In the genomic region with DNA sequence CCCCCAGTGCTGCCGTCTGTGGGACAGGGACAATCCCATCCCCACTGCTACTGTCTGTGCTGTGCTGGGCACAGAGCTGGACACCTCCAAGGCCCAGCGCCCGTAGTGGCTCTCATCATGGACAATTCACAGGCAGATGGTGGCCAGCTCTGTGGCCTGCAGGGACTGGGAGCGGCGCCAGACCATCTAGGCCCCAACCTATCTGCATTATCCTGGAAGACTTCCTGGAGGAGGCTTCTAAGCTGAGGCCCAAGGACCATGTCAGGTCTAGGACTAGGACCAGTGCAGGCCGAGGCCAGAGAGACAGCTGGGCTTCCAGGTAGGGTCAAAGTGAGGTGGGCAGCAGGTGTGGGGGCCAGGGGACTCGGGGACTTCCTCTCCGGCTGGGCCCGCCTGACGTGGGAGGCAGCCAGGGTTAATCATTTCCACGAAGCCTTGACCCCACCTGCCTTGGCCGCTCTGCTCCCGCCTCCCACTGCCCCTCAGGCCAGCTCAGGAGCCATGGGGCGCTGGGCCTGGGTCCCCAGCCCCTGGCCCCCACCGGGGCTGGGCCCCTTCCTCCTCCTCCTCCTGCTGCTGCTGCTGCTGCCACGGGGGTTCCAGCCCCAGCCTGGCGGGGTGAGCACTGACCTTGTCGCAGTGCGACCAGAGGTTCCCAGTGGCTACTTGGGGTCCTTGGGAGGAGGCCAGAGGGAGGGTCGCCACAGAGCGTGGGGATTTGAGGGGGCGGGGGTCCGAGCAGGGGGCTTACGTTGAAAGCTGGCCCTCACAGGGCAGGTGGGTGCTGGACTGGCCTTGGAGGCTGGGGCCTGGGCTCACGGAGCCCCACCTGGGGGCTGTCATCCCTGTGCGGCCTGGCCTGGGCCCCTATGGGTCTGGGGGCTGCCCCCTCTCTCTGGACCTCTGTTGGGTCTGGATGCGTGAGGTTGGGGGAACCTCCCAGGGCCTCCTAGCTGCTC, we compare ENCODE assay signal across 1 cellular context.
TF ChIP-seq lines count a peak whose summit lies in the region.

TSS of gene HGFAC (plus strand) at position 468 of the 959 bp plus-strand sequence. CDS start at position 502, 34 bp downstream.

TF ChIP-seq in HepG2, 621 proteins besides CTCF, POLR2A, EP300 and RAD21 (continued from another document and continues in another):
- TF ChIP-seq, protein P1, sequence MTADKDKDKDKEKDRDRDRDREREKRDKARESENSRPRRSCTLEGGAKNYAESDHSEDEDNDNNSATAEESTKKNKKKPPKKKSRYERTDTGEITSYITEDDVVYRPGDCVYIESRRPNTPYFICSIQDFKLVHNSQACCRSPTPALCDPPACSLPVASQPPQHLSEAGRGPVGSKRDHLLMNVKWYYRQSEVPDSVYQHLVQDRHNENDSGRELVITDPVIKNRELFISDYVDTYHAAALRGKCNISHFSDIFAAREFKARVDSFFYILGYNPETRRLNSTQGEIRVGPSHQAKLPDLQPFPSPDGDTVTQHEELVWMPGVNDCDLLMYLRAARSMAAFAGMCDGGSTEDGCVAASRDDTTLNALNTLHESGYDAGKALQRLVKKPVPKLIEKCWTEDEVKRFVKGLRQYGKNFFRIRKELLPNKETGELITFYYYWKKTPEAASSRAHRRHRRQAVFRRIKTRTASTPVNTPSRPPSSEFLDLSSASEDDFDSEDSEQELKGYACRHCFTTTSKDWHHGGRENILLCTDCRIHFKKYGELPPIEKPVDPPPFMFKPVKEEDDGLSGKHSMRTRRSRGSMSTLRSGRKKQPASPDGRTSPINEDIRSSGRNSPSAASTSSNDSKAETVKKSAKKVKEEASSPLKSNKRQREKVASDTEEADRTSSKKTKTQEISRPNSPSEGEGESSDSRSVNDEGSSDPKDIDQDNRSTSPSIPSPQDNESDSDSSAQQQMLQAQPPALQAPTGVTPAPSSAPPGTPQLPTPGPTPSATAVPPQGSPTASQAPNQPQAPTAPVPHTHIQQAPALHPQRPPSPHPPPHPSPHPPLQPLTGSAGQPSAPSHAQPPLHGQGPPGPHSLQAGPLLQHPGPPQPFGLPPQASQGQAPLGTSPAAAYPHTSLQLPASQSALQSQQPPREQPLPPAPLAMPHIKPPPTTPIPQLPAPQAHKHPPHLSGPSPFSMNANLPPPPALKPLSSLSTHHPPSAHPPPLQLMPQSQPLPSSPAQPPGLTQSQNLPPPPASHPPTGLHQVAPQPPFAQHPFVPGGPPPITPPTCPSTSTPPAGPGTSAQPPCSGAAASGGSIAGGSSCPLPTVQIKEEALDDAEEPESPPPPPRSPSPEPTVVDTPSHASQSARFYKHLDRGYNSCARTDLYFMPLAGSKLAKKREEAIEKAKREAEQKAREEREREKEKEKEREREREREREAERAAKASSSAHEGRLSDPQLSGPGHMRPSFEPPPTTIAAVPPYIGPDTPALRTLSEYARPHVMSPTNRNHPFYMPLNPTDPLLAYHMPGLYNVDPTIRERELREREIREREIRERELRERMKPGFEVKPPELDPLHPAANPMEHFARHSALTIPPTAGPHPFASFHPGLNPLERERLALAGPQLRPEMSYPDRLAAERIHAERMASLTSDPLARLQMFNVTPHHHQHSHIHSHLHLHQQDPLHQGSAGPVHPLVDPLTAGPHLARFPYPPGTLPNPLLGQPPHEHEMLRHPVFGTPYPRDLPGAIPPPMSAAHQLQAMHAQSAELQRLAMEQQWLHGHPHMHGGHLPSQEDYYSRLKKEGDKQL (CRISPR knock-in tag; IDR thresholded peaks at IDR 0.05; ENCODE audit: low read depth): no peak
- 0 out of 2 replicates have a peak, but pooled peaks have one; percentile 48 for TF ChIP-seq RCOR2 (CRISPR knock-in tag; IDR thresholded peaks at IDR 0.05)
- TF ChIP-seq KDM5B (CRISPR knock-in tag; IDR thresholded peaks at IDR 0.05; ENCODE audit: borderline replicate concordance): peak; percentile 65
- 0 out of 2 replicates have a peak, but pooled peaks have one; percentile 19 for TF ChIP-seq FOSL2 (CRISPR knock-in tag; IDR thresholded peaks at IDR 0.05)
- no peak for TF ChIP-seq ZNF530 (CRISPR knock-in tag; IDR thresholded peaks at IDR 0.05; ENCODE audit: low read depth)
- no peak for TF ChIP-seq ZSCAN20 (CRISPR knock-in tag; IDR thresholded peaks at IDR 0.05; ENCODE audit: borderline replicate concordance)
- TF ChIP-seq CREM (IDR thresholded peaks at IDR 0.05): no peak; the same call in 1 of the 2 replicates
- no peak for TF ChIP-seq CREM (CRISPR knock-in tag; IDR thresholded peaks at IDR 0.05)
- TF ChIP-seq ATF1 (CRISPR knock-in tag; IDR thresholded peaks at IDR 0.05): no peak
- TF ChIP-seq ZFP36L1 (CRISPR knock-in tag; IDR thresholded peaks at IDR 0.05): no peak
- TF ChIP-seq XBP1 (CRISPR knock-in tag; IDR thresholded peaks at IDR 0.05): no peak
- TF ChIP-seq ZIK1 (CRISPR knock-in tag; IDR thresholded peaks at IDR 0.05; ENCODE audit: borderline replicate concordance, low read depth): peak; percentile 49; the same call in 1 of the 2 replicates
- TF ChIP-seq ZNF709 (CRISPR knock-in tag; IDR thresholded peaks at IDR 0.05): no peak
- TF ChIP-seq ARID2 (CRISPR knock-in tag; IDR thresholded peaks at IDR 0.05; ENCODE audit: borderline replicate concordance): no peak
- TF ChIP-seq CREBL2 (CRISPR knock-in tag; IDR thresholded peaks at IDR 0.05; ENCODE audit: borderline replicate concordance): no peak
- TF ChIP-seq TBX3 (IDR thresholded peaks at IDR 0.05; ENCODE audit: borderline replicate concordance): no peak
- no peak for TF ChIP-seq ZBTB3 (CRISPR knock-in tag; IDR thresholded peaks at IDR 0.05; ENCODE audit: borderline replicate concordance, low read depth)
- no peak for TF ChIP-seq GMEB1 (CRISPR knock-in tag; IDR thresholded peaks at IDR 0.05; ENCODE audit: borderline replicate concordance)
- TF ChIP-seq ZNF660 (CRISPR knock-in tag; IDR thresholded peaks at IDR 0.05; ENCODE audit: borderline replicate concordance, low read depth): no peak
- TF ChIP-seq ATF7-NPFF (CRISPR knock-in tag; IDR thresholded peaks at IDR 0.05; ENCODE audit: low read depth): no peak
- peak; percentile 29; the same call in 1 of the 2 replicates for TF ChIP-seq ZNF772 (CRISPR knock-in tag; IDR thresholded peaks at IDR 0.05)
- 0 out of 2 replicates have a peak, but pooled peaks have one; percentile 50 for TF ChIP-seq ZNF547 (CRISPR knock-in tag; IDR thresholded peaks at IDR 0.05)
- TF ChIP-seq, protein P2, sequence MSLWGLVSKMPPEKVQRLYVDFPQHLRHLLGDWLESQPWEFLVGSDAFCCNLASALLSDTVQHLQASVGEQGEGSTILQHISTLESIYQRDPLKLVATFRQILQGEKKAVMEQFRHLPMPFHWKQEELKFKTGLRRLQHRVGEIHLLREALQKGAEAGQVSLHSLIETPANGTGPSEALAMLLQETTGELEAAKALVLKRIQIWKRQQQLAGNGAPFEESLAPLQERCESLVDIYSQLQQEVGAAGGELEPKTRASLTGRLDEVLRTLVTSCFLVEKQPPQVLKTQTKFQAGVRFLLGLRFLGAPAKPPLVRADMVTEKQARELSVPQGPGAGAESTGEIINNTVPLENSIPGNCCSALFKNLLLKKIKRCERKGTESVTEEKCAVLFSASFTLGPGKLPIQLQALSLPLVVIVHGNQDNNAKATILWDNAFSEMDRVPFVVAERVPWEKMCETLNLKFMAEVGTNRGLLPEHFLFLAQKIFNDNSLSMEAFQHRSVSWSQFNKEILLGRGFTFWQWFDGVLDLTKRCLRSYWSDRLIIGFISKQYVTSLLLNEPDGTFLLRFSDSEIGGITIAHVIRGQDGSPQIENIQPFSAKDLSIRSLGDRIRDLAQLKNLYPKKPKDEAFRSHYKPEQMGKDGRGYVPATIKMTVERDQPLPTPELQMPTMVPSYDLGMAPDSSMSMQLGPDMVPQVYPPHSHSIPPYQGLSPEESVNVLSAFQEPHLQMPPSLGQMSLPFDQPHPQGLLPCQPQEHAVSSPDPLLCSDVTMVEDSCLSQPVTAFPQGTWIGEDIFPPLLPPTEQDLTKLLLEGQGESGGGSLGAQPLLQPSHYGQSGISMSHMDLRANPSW (CRISPR knock-in tag; IDR thresholded peaks at IDR 0.05; ENCODE audit: borderline replicate concordance): no peak
- TF ChIP-seq WIZ (CRISPR knock-in tag; IDR thresholded peaks at IDR 0.05): peak; percentile 62; the same call in 1 of the 2 replicates
- no peak for TF ChIP-seq HDAC6 (IDR thresholded peaks at IDR 0.05; ENCODE audit: low read depth, low read length)
- TF ChIP-seq DMAP1 (CRISPR knock-in tag; IDR thresholded peaks at IDR 0.05): no peak
- peak; percentile 10; the same call in 1 of the 2 replicates for TF ChIP-seq ZNF263 (CRISPR knock-in tag; IDR thresholded peaks at IDR 0.05)
- TF ChIP-seq FOXO1 (CRISPR knock-in tag; IDR thresholded peaks at IDR 0.05): peak; percentile 24; the same call in 1 of the 2 replicates
- 0 out of 2 replicates have a peak, but pooled peaks have one; percentile 14 for TF ChIP-seq ZNF501 (CRISPR knock-in tag; IDR thresholded peaks at IDR 0.05)
- TF ChIP-seq ZNF101 (CRISPR knock-in tag; IDR thresholded peaks at IDR 0.05; ENCODE audit: borderline replicate concordance, low read depth): no peak
- no peak for TF ChIP-seq PAF1 (CRISPR knock-in tag; IDR thresholded peaks at IDR 0.05)
- TF ChIP-seq ZNF317 (CRISPR knock-in tag; IDR thresholded peaks at IDR 0.05): no peak
- no peak for TF ChIP-seq POGZ (CRISPR knock-in tag; IDR thresholded peaks at IDR 0.05)
- no peak for TF ChIP-seq ARHGAP35 (CRISPR knock-in tag; IDR thresholded peaks at IDR 0.05; ENCODE audit: borderline replicate concordance)
- peak; percentile 76 for TF ChIP-seq ZFY (CRISPR knock-in tag; IDR thresholded peaks at IDR 0.05)
- no peak for TF ChIP-seq SCMH1 (CRISPR knock-in tag; IDR thresholded peaks at IDR 0.05; ENCODE audit: borderline replicate concordance)
- no peak for TF ChIP-seq SOX13 (IDR thresholded peaks at IDR 0.05)
- no peak for TF ChIP-seq SOX13 (CRISPR knock-in tag; conservative IDR thresholded peaks at IDR 0.05 in 1 of 2, IDR thresholded peaks at IDR 0.05 in 1 of 2)
- TF ChIP-seq HMGA1 (CRISPR knock-in tag; conservative IDR thresholded peaks at IDR 0.05): no peak
- TF ChIP-seq ZNF337 (CRISPR knock-in tag; IDR thresholded peaks at IDR 0.05; ENCODE audit: borderline replicate concordance, low read depth): no peak
- 0 out of 2 replicates have a peak, but pooled peaks have one; percentile 79 for TF ChIP-seq PREB (CRISPR knock-in tag; IDR thresholded peaks at IDR 0.05)
- TF ChIP-seq ZNF20 (CRISPR knock-in tag; IDR thresholded peaks at IDR 0.05): peak; percentile 22; the same call in 1 of the 2 replicates
- no peak for TF ChIP-seq ZZZ3 (CRISPR knock-in tag; IDR thresholded peaks at IDR 0.05; ENCODE audit: borderline replicate concordance)
- peak; percentile 75; the same call in 1 of the 2 replicates for TF ChIP-seq ZNF335 (CRISPR knock-in tag; IDR thresholded peaks at IDR 0.05)
- no peak for TF ChIP-seq ZNF3 (CRISPR knock-in tag; IDR thresholded peaks at IDR 0.05)
- no peak for TF ChIP-seq NONO (IDR thresholded peaks at IDR 0.05)
- peak; percentile 72 for TF ChIP-seq NONO (CRISPR knock-in tag; conservative IDR thresholded peaks at IDR 0.05)
- TF ChIP-seq MBD4 (IDR thresholded peaks at IDR 0.05; ENCODE audit: borderline replicate concordance, low read length): no peak
- TF ChIP-seq ZNF10 (CRISPR knock-in tag; IDR thresholded peaks at IDR 0.05; ENCODE audit: borderline replicate concordance, low read depth): no peak
- TF ChIP-seq HNRNPLL (IDR thresholded peaks at IDR 0.05; ENCODE audit: low read depth, low read length, poor library complexity, severe bottlenecking): no peak
- TF ChIP-seq, protein P3, sequence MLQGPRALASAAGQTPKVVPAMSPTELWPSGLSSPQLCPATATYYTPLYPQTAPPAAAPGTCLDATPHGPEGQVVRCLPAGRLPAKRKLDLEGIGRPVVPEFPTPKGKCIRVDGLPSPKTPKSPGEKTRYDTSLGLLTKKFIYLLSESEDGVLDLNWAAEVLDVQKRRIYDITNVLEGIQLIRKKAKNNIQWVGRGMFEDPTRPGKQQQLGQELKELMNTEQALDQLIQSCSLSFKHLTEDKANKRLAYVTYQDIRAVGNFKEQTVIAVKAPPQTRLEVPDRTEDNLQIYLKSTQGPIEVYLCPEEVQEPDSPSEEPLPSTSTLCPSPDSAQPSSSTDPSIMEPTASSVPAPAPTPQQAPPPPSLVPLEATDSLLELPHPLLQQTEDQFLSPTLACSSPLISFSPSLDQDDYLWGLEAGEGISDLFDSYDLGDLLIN (CRISPR knock-in tag; IDR thresholded peaks at IDR 0.05; ENCODE audit: borderline replicate concordance): no peak
- no peak for TF ChIP-seq CSRNP2 (CRISPR knock-in tag; conservative IDR thresholded peaks at IDR 0.05; ENCODE audit: low read depth)
- TF ChIP-seq DNMT1 (CRISPR knock-in tag; IDR thresholded peaks at IDR 0.05): peak; percentile 18; the same call in 1 of the 2 replicates
- TF ChIP-seq ZNF510 (CRISPR knock-in tag; IDR thresholded peaks at IDR 0.05; ENCODE audit: low read depth): no peak
- no peak for TF ChIP-seq ZFYVE20 (CRISPR knock-in tag; IDR thresholded peaks at IDR 0.05; ENCODE audit: borderline replicate concordance, low read depth)
- peak; percentile 74 for TF ChIP-seq DR1 (CRISPR knock-in tag; IDR thresholded peaks at IDR 0.05)
